ENCODE assay signal across 1 cellular context in the genomic region with DNA sequence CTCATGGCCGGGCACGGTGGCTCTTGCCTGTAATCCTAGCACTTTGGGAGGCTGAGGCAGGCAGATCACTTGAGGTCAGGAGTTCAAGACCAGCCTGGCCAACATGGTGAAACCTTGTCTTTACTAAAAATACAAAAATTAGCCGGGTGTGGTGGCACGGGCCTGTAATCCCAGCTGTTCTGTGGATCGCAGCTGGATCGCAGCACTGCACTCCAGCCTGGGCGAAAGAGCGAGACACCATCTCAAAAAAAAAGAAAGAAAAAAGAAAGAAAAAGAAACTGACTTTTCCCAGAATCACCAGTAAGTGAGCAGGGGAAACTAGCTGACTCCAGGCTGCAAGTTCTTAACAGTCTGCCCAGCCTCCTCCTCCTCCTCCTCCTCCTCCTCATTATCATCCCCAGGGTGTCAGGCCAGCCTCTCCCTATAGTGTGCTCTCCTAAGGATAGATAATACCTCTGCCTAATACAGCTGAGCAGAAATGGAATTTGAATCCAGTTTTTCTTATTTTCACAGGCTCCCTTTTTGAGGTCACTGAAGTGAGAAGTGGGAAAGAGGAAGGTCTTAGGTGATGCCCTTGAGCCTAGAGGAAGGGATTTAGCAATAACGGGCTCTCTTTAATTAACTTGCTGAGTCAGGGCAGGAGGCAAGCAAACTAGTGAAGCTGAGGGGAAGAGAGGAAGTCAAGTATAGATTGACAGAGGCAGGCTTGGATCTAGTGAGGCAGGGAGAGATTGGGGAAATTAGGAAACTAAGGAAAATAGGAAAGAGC.
TF ChIP-seq lines count a peak whose summit lies in the region.

No MANE protein-coding gene starts in this region.

TF ChIP-seq in GM23338, 12 proteins besides CTCF, POLR2A, EP300 and RAD21 (continued from another document):
- TF ChIP-seq, protein P1, sequence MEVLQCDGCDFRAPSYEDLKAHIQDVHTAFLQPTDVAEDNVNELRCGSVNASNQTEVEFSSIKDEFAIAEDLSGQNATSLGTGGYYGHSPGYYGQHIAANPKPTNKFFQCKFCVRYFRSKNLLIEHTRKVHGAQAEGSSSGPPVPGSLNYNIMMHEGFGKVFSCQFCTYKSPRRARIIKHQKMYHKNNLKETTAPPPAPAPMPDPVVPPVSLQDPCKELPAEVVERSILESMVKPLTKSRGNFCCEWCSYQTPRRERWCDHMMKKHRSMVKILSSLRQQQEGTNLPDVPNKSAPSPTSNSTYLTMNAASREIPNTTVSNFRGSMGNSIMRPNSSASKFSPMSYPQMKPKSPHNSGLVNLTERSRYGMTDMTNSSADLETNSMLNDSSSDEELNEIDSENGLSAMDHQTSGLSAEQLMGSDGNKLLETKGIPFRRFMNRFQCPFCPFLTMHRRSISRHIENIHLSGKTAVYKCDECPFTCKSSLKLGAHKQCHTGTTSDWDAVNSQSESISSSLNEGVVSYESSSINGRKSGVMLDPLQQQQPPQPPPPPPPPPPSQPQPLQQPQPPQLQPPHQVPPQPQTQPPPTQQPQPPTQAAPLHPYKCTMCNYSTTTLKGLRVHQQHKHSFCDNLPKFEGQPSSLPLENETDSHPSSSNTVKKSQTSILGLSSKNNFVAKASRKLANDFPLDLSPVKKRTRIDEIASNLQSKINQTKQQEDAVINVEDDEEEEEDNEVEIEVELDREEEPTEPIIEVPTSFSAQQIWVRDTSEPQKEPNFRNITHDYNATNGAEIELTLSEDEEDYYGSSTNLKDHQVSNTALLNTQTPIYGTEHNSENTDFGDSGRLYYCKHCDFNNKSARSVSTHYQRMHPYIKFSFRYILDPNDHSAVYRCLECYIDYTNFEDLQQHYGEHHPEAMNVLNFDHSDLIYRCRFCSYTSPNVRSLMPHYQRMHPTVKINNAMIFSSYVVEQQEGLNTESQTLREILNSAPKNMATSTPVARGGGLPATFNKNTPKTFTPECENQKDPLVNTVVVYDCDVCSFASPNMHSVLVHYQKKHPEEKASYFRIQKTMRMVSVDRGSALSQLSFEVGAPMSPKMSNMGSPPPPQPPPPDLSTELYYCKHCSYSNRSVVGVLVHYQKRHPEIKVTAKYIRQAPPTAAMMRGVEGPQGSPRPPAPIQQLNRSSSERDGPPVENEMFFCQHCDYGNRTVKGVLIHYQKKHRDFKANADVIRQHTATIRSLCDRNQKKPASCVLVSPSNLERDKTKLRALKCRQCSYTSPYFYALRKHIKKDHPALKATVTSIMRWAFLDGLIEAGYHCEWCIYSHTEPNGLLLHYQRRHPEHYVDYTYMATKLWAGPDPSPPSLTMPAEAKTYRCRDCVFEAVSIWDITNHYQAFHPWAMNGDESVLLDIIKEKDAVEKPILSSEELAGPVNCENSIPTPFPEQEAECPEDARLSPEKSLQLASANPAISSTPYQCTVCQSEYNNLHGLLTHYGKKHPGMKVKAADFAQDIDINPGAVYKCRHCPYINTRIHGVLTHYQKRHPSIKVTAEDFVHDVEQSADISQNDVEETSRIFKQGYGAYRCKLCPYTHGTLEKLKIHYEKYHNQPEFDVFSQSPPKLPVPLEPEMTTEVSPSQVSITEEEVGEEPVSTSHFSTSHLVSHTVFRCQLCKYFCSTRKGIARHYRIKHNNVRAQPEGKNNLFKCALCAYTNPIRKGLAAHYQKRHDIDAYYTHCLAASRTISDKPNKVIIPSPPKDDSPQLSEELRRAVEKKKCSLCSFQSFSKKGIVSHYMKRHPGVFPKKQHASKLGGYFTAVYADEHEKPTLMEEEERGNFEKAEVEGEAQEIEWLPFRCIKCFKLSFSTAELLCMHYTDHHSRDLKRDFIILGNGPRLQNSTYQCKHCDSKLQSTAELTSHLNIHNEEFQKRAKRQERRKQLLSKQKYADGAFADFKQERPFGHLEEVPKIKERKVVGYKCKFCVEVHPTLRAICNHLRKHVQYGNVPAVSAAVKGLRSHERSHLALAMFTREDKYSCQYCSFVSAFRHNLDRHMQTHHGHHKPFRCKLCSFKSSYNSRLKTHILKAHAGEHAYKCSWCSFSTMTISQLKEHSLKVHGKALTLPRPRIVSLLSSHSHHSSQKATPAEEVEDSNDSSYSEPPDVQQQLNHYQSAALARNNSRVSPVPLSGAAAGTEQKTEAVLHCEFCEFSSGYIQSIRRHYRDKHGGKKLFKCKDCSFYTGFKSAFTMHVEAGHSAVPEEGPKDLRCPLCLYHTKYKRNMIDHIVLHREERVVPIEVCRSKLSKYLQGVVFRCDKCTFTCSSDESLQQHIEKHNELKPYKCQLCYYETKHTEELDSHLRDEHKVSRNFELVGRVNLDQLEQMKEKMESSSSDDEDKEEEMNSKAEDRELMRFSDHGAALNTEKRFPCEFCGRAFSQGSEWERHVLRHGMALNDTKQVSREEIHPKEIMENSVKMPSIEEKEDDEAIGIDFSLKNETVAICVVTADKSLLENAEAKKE (CRISPR knock-in tag; IDR thresholded peaks at IDR 0.05), result no peak
- TF ChIP-seq, protein P2, sequence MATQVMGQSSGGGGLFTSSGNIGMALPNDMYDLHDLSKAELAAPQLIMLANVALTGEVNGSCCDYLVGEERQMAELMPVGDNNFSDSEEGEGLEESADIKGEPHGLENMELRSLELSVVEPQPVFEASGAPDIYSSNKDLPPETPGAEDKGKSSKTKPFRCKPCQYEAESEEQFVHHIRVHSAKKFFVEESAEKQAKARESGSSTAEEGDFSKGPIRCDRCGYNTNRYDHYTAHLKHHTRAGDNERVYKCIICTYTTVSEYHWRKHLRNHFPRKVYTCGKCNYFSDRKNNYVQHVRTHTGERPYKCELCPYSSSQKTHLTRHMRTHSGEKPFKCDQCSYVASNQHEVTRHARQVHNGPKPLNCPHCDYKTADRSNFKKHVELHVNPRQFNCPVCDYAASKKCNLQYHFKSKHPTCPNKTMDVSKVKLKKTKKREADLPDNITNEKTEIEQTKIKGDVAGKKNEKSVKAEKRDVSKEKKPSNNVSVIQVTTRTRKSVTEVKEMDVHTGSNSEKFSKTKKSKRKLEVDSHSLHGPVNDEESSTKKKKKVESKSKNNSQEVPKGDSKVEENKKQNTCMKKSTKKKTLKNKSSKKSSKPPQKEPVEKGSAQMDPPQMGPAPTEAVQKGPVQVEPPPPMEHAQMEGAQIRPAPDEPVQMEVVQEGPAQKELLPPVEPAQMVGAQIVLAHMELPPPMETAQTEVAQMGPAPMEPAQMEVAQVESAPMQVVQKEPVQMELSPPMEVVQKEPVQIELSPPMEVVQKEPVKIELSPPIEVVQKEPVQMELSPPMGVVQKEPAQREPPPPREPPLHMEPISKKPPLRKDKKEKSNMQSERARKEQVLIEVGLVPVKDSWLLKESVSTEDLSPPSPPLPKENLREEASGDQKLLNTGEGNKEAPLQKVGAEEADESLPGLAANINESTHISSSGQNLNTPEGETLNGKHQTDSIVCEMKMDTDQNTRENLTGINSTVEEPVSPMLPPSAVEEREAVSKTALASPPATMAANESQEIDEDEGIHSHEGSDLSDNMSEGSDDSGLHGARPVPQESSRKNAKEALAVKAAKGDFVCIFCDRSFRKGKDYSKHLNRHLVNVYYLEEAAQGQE (IDR thresholded peaks at IDR 0.05; ENCODE audit: unreplicated experiment), result no peak
- no peak for TF ChIP-seq POLR2AphosphoS5 (IDR thresholded peaks at IDR 0.05; ENCODE audit: low read depth)
- TF ChIP-seq, protein P3, sequence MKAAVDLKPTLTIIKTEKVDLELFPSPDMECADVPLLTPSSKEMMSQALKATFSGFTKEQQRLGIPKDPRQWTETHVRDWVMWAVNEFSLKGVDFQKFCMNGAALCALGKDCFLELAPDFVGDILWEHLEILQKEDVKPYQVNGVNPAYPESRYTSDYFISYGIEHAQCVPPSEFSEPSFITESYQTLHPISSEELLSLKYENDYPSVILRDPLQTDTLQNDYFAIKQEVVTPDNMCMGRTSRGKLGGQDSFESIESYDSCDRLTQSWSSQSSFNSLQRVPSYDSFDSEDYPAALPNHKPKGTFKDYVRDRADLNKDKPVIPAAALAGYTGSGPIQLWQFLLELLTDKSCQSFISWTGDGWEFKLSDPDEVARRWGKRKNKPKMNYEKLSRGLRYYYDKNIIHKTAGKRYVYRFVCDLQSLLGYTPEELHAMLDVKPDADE (IDR thresholded peaks at IDR 0.05), result no peak
- TF ChIP-seq CREB1 (CRISPR knock-in tag; IDR thresholded peaks at IDR 0.05; ENCODE audit: low read depth), result no peak
- TF ChIP-seq ZNF114 (CRISPR knock-in tag; IDR thresholded peaks at IDR 0.05), result no peak
- TF ChIP-seq STAT1 (IDR thresholded peaks at IDR 0.05; ENCODE audit: unreplicated experiment), result no peak
- TF ChIP-seq JUNB (IDR thresholded peaks at IDR 0.05; ENCODE audit: unreplicated experiment), result no peak
- no peak for TF ChIP-seq EZH2phosphoT487 (IDR thresholded peaks at IDR 0.05; ENCODE audit: unreplicated experiment)
